In genomic region chr10:57628592-57629284, GRCh38 we compare ENCODE assay signal across 1 cellular context.
TF ChIP-seq lines count a peak whose summit lies in the region.

No MANE protein-coding gene starts in this region.

TF ChIP-seq in HepG2, 621 proteins besides CTCF, POLR2A, EP300 and RAD21 (continued from another document and continues in another):
- TF ChIP-seq, protein P1, sequence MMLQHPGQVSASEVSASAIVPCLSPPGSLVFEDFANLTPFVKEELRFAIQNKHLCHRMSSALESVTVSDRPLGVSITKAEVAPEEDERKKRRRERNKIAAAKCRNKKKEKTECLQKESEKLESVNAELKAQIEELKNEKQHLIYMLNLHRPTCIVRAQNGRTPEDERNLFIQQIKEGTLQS (CRISPR knock-in tag; IDR thresholded peaks at IDR 0.05): no peak
- TF ChIP-seq CBX2 (IDR thresholded peaks at IDR 0.05; ENCODE audit: low read depth, low read length) (no peak), CBX2 (CRISPR knock-in tag; IDR thresholded peaks at IDR 0.05; ENCODE audit: low read depth) (no peak), MTF2 (CRISPR knock-in tag; IDR thresholded peaks at IDR 0.05; ENCODE audit: borderline replicate concordance) (no peak), THAP11 (CRISPR knock-in tag; IDR thresholded peaks at IDR 0.05) (no peak), TCF7 (IDR thresholded peaks at IDR 0.05; ENCODE audit: low read depth) (no peak), KMT2A (CRISPR knock-in tag; IDR thresholded peaks at IDR 0.05) (no peak), TSC22D2 (CRISPR knock-in tag; IDR thresholded peaks at IDR 0.05; ENCODE audit: borderline replicate concordance) (no peak), TBL1XR1 (IDR thresholded peaks at IDR 0.05; ENCODE audit: borderline replicate concordance, low read length, partially characterized antibody) (no peak), ZFP36L2 (CRISPR knock-in tag; IDR thresholded peaks at IDR 0.05) (no peak), PAWR (CRISPR knock-in tag; IDR thresholded peaks at IDR 0.05; ENCODE audit: borderline replicate concordance) (no peak), EHMT2 (IDR thresholded peaks at IDR 0.05; ENCODE audit: borderline replicate concordance, low read depth, low read length) (peak; percentile 38; the same call in 1 of the 2 replicates), RBM22 (optimal IDR thresholded peaks at IDR 0.05; ENCODE audit: low read length) (no peak), NFE2L1 (CRISPR knock-in tag; IDR thresholded peaks at IDR 0.05; ENCODE audit: borderline replicate concordance) (no peak), SOX5 (CRISPR knock-in tag; IDR thresholded peaks at IDR 0.05; ENCODE audit: borderline replicate concordance) (peak; percentile 27; the same call in 1 of the 2 replicates), ZNF501 (CRISPR knock-in tag; IDR thresholded peaks at IDR 0.05) (no peak), GFI1 (CRISPR knock-in tag; IDR thresholded peaks at IDR 0.05; ENCODE audit: borderline replicate concordance) (no peak), SALL1 (CRISPR knock-in tag; IDR thresholded peaks at IDR 0.05) (no peak), EED (CRISPR knock-in tag; IDR thresholded peaks at IDR 0.05) (no peak), ZNF773 (CRISPR knock-in tag; IDR thresholded peaks at IDR 0.05; ENCODE audit: borderline replicate concordance) (no peak), ZNF282 (IDR thresholded peaks at IDR 0.05; ENCODE audit: partially characterized antibody) (no peak), FOSL2 (CRISPR knock-in tag; IDR thresholded peaks at IDR 0.05) (peak; percentile 33; the same call in 1 of the 2 replicates), ZFP1 (CRISPR knock-in tag; IDR thresholded peaks at IDR 0.05) (no peak), FOXA3 (CRISPR knock-in tag; IDR thresholded peaks at IDR 0.05) (0 out of 2 replicates have a peak, but pooled peaks have one; percentile 45), MIER3 (CRISPR knock-in tag; IDR thresholded peaks at IDR 0.05; ENCODE audit: borderline replicate concordance) (no peak), ZNF235 (CRISPR knock-in tag; IDR thresholded peaks at IDR 0.05; ENCODE audit: borderline replicate concordance) (no peak), PHF5A (CRISPR knock-in tag; IDR thresholded peaks at IDR 0.05; ENCODE audit: low read depth, unreplicated experiment) (no peak), FOXP4 (CRISPR knock-in tag; IDR thresholded peaks at IDR 0.05) (peak; percentile 51), NRL (CRISPR knock-in tag; IDR thresholded peaks at IDR 0.05; ENCODE audit: borderline replicate concordance) (no peak), SRSF4 (IDR thresholded peaks at IDR 0.05; ENCODE audit: low read depth, low read length, poor library complexity, severe bottlenecking) (no peak), GABPB1 (CRISPR knock-in tag; IDR thresholded peaks at IDR 0.05) (no peak), PAF1 (CRISPR knock-in tag; IDR thresholded peaks at IDR 0.05) (no peak), ZNF75D (CRISPR knock-in tag; IDR thresholded peaks at IDR 0.05; ENCODE audit: borderline replicate concordance) (no peak), AHDC1 (CRISPR knock-in tag; IDR thresholded peaks at IDR 0.05; ENCODE audit: borderline replicate concordance) (peak; percentile 55; the same call in 1 of the 2 replicates), ZNF552 (CRISPR knock-in tag; IDR thresholded peaks at IDR 0.05; ENCODE audit: borderline replicate concordance) (no peak), ZNF317 (CRISPR knock-in tag; IDR thresholded peaks at IDR 0.05) (no peak)
- TF ChIP-seq, protein P2, sequence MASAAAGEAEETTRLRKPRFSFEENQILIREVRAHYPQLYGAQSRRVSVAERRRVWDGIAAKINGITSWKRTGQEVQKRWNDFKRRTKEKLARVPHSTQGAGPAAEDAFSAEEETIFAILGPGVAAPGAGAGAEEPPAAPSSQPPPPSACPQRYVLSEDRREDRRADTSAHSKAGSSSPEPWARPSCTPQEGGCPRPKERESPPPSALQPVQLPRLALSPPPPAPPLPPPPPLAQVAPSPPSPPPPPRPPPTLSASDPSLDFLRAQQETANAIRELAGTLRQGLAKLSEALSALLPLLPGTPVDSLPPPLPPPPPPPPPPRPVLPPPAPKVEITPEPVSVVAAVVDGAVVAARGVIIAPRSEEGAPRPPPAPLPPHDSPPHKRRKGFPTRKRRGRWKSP (CRISPR knock-in tag; IDR thresholded peaks at IDR 0.05): no peak
- TF ChIP-seq, protein P3, sequence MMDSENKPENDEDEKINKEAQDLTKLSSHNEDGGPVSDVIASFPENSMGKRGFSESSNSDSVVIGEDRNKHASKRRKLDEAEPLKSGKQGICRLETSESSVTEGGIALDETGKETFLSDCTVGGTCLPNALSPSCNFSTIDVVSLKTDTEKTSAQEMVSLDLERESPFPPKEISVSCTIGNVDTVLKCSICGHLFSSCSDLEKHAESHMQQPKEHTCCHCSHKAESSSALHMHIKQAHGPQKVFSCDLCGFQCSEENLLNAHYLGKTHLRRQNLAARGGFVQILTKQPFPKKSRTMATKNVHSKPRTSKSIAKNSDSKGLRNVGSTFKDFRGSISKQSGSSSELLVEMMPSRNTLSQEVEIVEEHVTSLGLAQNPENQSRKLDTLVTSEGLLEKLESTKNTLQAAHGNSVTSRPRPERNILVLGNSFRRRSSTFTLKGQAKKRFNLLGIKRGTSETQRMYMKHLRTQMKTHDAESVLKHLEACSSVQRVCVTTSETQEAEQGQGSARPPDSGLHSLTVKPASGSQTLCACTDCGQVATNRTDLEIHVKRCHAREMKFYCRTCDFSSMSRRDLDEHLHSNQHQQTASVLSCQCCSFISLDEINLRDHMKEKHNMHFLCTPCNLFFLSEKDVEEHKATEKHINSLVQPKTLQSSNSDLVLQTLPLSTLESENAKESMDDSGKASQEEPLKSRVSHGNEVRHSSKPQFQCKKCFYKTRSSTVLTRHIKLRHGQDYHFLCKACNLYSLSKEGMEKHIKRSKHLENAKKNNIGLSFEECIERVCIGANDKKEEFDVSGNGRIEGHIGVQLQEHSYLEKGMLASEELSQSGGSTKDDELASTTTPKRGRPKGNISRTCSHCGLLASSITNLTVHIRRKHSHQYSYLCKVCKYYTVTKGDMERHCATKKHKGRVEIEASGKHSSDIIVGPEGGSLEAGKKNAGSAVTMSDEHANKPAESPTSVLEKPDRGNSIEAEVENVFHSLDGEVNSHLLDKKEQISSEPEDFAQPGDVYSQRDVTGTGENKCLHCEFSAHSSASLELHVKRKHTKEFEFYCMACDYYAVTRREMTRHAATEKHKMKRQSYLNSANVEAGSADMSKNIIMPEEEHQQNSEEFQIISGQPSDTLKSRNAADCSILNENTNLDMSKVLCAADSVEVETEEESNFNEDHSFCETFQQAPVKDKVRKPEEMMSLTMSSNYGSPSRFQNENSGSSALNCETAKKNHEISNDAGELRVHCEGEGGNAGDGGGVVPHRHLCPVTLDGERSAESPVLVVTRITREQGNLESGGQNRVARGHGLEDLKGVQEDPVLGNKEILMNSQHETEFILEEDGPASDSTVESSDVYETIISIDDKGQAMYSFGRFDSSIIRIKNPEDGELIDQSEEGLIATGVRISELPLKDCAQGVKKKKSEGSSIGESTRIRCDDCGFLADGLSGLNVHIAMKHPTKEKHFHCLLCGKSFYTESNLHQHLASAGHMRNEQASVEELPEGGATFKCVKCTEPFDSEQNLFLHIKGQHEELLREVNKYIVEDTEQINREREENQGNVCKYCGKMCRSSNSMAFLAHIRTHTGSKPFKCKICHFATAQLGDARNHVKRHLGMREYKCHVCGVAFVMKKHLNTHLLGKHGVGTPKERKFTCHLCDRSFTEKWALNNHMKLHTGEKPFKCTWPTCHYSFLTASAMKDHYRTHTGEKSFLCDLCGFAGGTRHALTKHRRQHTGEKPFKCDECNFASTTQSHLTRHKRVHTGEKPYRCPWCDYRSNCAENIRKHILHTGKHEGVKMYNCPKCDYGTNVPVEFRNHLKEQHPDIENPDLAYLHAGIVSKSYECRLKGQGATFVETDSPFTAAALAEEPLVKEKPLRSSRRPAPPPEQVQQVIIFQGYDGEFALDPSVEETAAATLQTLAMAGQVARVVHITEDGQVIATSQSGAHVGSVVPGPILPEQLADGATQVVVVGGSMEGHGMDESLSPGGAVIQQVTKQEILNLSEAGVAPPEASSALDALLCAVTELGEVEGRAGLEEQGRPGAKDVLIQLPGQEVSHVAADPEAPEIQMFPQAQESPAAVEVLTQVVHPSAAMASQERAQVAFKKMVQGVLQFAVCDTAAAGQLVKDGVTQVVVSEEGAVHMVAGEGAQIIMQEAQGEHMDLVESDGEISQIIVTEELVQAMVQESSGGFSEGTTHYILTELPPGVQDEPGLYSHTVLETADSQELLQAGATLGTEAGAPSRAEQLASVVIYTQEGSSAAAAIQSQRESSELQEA (CRISPR knock-in tag; IDR thresholded peaks at IDR 0.05; ENCODE audit: not compliant biosample characterization): no peak
- TF ChIP-seq, protein P4, sequence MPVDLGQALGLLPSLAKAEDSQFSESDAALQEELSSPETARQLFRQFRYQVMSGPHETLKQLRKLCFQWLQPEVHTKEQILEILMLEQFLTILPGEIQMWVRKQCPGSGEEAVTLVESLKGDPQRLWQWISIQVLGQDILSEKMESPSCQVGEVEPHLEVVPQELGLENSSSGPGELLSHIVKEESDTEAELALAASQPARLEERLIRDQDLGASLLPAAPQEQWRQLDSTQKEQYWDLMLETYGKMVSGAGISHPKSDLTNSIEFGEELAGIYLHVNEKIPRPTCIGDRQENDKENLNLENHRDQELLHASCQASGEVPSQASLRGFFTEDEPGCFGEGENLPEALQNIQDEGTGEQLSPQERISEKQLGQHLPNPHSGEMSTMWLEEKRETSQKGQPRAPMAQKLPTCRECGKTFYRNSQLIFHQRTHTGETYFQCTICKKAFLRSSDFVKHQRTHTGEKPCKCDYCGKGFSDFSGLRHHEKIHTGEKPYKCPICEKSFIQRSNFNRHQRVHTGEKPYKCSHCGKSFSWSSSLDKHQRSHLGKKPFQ (CRISPR knock-in tag; IDR thresholded peaks at IDR 0.05; ENCODE audit: insufficient replicate concordance): no peak
- TF ChIP-seq, protein P5, sequence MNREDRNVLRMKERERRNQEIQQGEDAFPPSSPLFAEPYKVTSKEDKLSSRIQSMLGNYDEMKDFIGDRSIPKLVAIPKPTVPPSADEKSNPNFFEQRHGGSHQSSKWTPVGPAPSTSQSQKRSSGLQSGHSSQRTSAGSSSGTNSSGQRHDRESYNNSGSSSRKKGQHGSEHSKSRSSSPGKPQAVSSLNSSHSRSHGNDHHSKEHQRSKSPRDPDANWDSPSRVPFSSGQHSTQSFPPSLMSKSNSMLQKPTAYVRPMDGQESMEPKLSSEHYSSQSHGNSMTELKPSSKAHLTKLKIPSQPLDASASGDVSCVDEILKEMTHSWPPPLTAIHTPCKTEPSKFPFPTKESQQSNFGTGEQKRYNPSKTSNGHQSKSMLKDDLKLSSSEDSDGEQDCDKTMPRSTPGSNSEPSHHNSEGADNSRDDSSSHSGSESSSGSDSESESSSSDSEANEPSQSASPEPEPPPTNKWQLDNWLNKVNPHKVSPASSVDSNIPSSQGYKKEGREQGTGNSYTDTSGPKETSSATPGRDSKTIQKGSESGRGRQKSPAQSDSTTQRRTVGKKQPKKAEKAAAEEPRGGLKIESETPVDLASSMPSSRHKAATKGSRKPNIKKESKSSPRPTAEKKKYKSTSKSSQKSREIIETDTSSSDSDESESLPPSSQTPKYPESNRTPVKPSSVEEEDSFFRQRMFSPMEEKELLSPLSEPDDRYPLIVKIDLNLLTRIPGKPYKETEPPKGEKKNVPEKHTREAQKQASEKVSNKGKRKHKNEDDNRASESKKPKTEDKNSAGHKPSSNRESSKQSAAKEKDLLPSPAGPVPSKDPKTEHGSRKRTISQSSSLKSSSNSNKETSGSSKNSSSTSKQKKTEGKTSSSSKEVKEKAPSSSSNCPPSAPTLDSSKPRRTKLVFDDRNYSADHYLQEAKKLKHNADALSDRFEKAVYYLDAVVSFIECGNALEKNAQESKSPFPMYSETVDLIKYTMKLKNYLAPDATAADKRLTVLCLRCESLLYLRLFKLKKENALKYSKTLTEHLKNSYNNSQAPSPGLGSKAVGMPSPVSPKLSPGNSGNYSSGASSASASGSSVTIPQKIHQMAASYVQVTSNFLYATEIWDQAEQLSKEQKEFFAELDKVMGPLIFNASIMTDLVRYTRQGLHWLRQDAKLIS (CRISPR knock-in tag; IDR thresholded peaks at IDR 0.05): no peak
